ENCODE assay signal across 8 cellular contexts in the genomic region with DNA sequence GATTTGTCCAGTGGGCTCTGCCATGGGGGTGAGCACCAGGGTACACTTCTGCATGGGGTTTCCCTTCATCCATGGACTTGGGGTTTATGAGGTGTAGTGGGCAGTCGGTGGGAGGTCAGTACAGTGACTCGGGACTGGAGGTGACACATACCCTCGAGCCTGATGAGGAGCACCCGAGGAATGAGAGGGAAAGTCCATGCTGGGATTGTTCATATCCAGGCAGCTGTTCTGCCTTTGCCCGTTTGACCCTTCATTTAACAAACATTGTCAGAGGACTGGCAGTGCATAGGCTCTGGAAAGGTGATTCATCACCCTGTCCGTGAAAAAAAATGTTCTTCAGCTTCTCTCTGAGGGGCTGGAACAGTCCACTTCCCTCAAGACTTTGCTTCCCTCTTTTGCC. TPM values are rescaled to one million over a fixed set of nuclear protein-coding genes. Genes with fewer than 3 reads are reported as not detected.
DNase-seq lines count a peak whose midpoint lies in the region; ATAC-seq, FAIRE-seq and TF ChIP-seq lines count a peak whose summit lies in the region.

No MANE protein-coding gene starts in this region.

- H3K36me3 Mint-ChIP-seq in Calu3 (ENCODE audit: insufficient read depth, unreplicated experiment) = peaks cover 34% of the 10 kb centered on the region
- peaks cover 4% of the 10 kb centered on the region for H3K36me3 Mint-ChIP-seq in stimulated activated effector memory CD8-positive, alpha-beta T cell treated with anti-CD3 and anti-CD28 coated beads, Interleukin-12 subunit alpha, Interleukin-12 subunit beta, amount 100 ng/mL, for 72 hours

- H3K27me3 Mint-ChIP-seq in Calu3 (ENCODE audit: unreplicated experiment) = no peaks in the 10 kb centered on the region

- H3K27ac Mint-ChIP-seq in Calu3 (ENCODE audit: unreplicated experiment) = peak overlapping the region; percentile 64
- H3K27ac Mint-ChIP-seq in stimulated activated effector memory CD8-positive, alpha-beta T cell treated with anti-CD3 and anti-CD28 coated beads, Interleukin-12 subunit alpha, Interleukin-12 subunit beta, amount 100 ng/mL, for 72 hours = no peak overlapping the region

- no peak for FAIRE-seq in GM19239 (lab: Jason Lieb, UNC)

- intact Hi-C loops in Calu3 (cut with micrococcal nuclease; ENCODE audit: unreplicated experiment) = no loop called here

- peak overlapping the region; percentile 92 for H3K4me3 ChIP-seq in fibroblast of the aortic adventitia (ENCODE audit: low read depth, low read length)

- no peak for TF ChIP-seq CTCF in Calu3 (IDR thresholded peaks at IDR 0.05; ENCODE audit: unreplicated experiment)
- no peak for TF ChIP-seq CTCF in fibroblast of the aortic adventitia (IDR thresholded peaks at IDR 0.05; ENCODE audit: insufficient read depth, low read length)

- ATAC-seq in GM19324 (IDR thresholded peaks at IDR 0.05; ENCODE audit: low FRiP score, unreplicated experiment) = no peak
- no peak for ATAC-seq in stimulated activated effector memory CD8-positive, alpha-beta T cell treated with anti-CD3 and anti-CD28 coated beads, Interleukin-12 subunit alpha, Interleukin-12 subunit beta, amount 100 ng/mL, for 72 hours

- peaks cover 36% of the 10 kb centered on the region for H3K4me1 Mint-ChIP-seq in Calu3 (ENCODE audit: low read depth, unreplicated experiment)
- peaks cover 29% of the 10 kb centered on the region for H3K4me1 Mint-ChIP-seq in stimulated activated effector memory CD8-positive, alpha-beta T cell treated with anti-CD3 and anti-CD28 coated beads, Interleukin-12 subunit alpha, Interleukin-12 subunit beta, amount 100 ng/mL, for 72 hours

- peak overlapping the region; percentile 88 for H3K4me3 Mint-ChIP-seq in Calu3 (ENCODE audit: low read depth, unreplicated experiment)
- H3K4me3 Mint-ChIP-seq in stimulated activated effector memory CD8-positive, alpha-beta T cell treated with anti-CD3 and anti-CD28 coated beads, Interleukin-12 subunit alpha, Interleukin-12 subunit beta, amount 100 ng/mL, for 72 hours = no peak overlapping the region

- no peaks in the 10 kb centered on the region for H3K9me3 Mint-ChIP-seq in Calu3 (ENCODE audit: low read depth, unreplicated experiment)
- no peaks in the 10 kb centered on the region for H3K9me3 Mint-ChIP-seq in stimulated activated effector memory CD8-positive, alpha-beta T cell treated with anti-CD3 and anti-CD28 coated beads, Interleukin-12 subunit alpha, Interleukin-12 subunit beta, amount 100 ng/mL, for 72 hours

- CTCF ChIA-PET in Calu3 (lab: Charles Lee) = interaction anchor here (1.2 kb wide), 1 partner anchor 62 kb away, joined by 3 read pairs; no protein-coding TSS in a partner anchor

- peak; percentile 36 for DNase-seq in Calu3
- DNase-seq in SW 1271 (lab: John Stamatoyannopoulos, UW) = peak; percentile 40 to 67
- peak; percentile 91 for DNase-seq in fibroblast of the aortic adventitia (ENCODE audit: low read depth)
- peak; percentile 89 for DNase-seq in pulmonary artery endothelial cell (ENCODE audit: low read depth, low spot score)
- no peak for DNase-seq in NCI-H2171 treated with DMSO at 0.1 percent for 48 hours (lab: John Stamatoyannopoulos, UW)
- DNase-seq in stimulated activated effector memory CD8-positive, alpha-beta T cell treated with anti-CD3 and anti-CD28 coated beads, Interleukin-12 subunit alpha, Interleukin-12 subunit beta, amount 100 ng/mL, for 72 hours (ENCODE audit: low spot score in 2 of 2) = no peak
- DNase-seq in GM19239 (ENCODE audit: insufficient read length, low spot score) = no peak

- no TSS peak for BruUV-seq in Calu3 (replicated peaks; lab: Mats Ljungman, UMichigan)

RNA-seq across cellular contexts. Expression of gene NAV2, which starts 2.7 kb away (rescaled TPM):
- 17.3 and 21.4 TPM in 2 replicates for total RNA-seq in Calu3 (2022)
- 6.5 and 44.6 TPM in 2 replicates for total RNA-seq in fibroblast of the aortic adventitia (ENCODE audit: low replicate concordance)
- total RNA-seq in pulmonary artery endothelial cell = 9.5 and 15.2 TPM in 2 replicates

Comparison
In these comparisons a context has a peak if more than half of its experiments do, and no peak if none do; other contexts are left out.
1. DNase-seq: peak in Calu3 (single experiment), SW 1271 (2 of 2), fibroblast of the aortic adventitia (single experiment) and pulmonary artery endothelial cell (single experiment); none in NCI-H2171 treated with DMSO at 0.1 percent for 48 hours (single experiment), stimulated activated effector memory CD8-positive, alpha-beta T cell treated with anti-CD3 and anti-CD28 coated beads, Interleukin-12 subunit alpha, Interleukin-12 subunit beta, amount 100 ng/mL, for 72 hours (0 of 2) and GM19239 (single experiment).